Comparison of ENCODE assay signal across 17 cellular contexts in the genomic region with DNA sequence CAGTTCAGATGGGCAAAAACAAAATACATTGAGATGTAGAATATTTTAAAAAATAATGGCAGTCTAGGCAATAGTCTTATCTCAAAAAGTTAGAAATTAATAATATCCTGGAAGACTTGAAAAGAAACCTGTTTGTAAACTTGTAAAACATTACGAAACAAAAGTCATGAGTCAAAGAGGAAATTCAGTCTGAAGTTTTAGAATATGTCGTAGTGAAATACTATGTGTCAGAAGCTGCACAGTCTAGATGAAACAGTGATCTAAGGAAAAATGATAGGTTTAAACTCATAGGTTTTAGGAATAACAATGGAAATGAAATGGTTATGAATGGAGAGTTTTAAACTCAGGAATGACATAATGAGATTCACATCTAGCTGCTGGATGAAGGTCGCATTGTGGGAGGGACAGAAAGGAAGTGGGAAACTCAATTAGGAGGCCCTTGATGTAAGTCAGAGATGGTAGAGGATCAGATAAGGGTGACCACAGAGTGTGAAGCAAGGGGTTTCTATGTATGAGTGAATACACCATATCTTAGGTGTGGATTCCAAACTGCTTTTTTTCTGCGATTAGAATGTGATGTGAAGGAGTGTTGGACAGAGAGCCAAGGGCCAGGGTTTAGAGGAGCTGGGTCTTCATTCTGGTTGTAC. TPM values are rescaled to one million over a fixed set of nuclear protein-coding genes. Genes with fewer than 3 reads are reported as not detected.
DNase-seq lines count a peak whose midpoint lies in the region; TF ChIP-seq lines count a peak whose summit lies in the region.
"Had no signal": no experiment of that assay in that cellular context is flagged by ENCODE, and none has a peak within 500 bp of the region (broad histone marks: within the 10 kb centered on the region; RNA-seq: fewer than 3 reads in every experiment).

No MANE protein-coding gene starts in this region.

- H3K36me3 Mint-ChIP-seq in activated T-cell treated with anti-CD3 and anti-CD28 coated beads, Interleukin-2, amount 50 U/mL, for 24 hours (ENCODE audit: low read depth): peaks cover 85% of the 10 kb centered on the region
- H3K36me3 Mint-ChIP-seq in stimulated activated naive CD8-positive, alpha-beta T cell treated with anti-CD3 and anti-CD28 coated beads, Interleukin-15, Interleukin-2, amounts not matched to agents 100 ng/mL and 50 ng/mL, for 24 hours (ENCODE audit: low read depth): peaks cover 78% of the 10 kb centered on the region

- no peak for DNase-seq in activated T-cell treated with anti-CD3 and anti-CD28 coated beads, Interleukin-2, amount 50 U/mL, for 24 hours
- DNase-seq in activated T-cell treated with anti-CD3 and anti-CD28 coated beads, Interleukin-2, amount 50 U/mL, for 1 hour: no peak
- DNase-seq in RKO (ENCODE audit: low spot score): peak; percentile 9
- DNase-seq in amniotic epithelial cell (ENCODE audit: low read depth): peak; percentile 93
- no peak for DNase-seq in breast epithelium (ENCODE audit: low spot score in 2 of 2)
- no peak for DNase-seq in Ammon's horn (ENCODE audit: low spot score)
- DNase-seq in G401 (ENCODE audit: low spot score): no peak
- DNase-seq: DMS79 treated with DMSO at 0.1 percent for 48 hours, heart left ventricle, occipital lobe, SJCRH30 had no signal

- no peak for TF ChIP-seq POLR2A in breast epithelium (IDR thresholded peaks at IDR 0.05)

- H3K27ac Mint-ChIP-seq in activated T-cell treated with anti-CD3 and anti-CD28 coated beads, Interleukin-2, amount 50 U/mL, for 24 hours: peak overlapping the region; percentile 90
- peak overlapping the region; percentile 76 for H3K27ac Mint-ChIP-seq in stimulated activated naive CD8-positive, alpha-beta T cell treated with anti-CD3 and anti-CD28 coated beads, Interleukin-15, Interleukin-2, amounts not matched to agents 100 ng/mL and 50 ng/mL, for 24 hours

- H3K4me3 Mint-ChIP-seq in activated T-cell treated with anti-CD3 and anti-CD28 coated beads, Interleukin-2, amount 50 U/mL, for 24 hours: peak overlapping the region; percentile 39
- H3K4me3 Mint-ChIP-seq in stimulated activated naive CD8-positive, alpha-beta T cell treated with anti-CD3 and anti-CD28 coated beads, Interleukin-15, Interleukin-2, amounts not matched to agents 100 ng/mL and 50 ng/mL, for 24 hours: peak overlapping the region; percentile 24

- no peak overlapping the region for H3K27ac ChIP-seq in breast epithelium
- H3K27ac ChIP-seq: ascending aorta, heart left ventricle, SJCRH30 had no signal

- H3K9me3 Mint-ChIP-seq in activated T-cell treated with anti-CD3 and anti-CD28 coated beads, Interleukin-2, amount 50 U/mL, for 24 hours: peaks cover 6% of the 10 kb centered on the region
- peaks cover 9% of the 10 kb centered on the region for H3K9me3 Mint-ChIP-seq in stimulated activated naive CD8-positive, alpha-beta T cell treated with anti-CD3 and anti-CD28 coated beads, Interleukin-15, Interleukin-2, amounts not matched to agents 100 ng/mL and 50 ng/mL, for 24 hours

- no peak for TF ChIP-seq CTCF in breast epithelium (IDR thresholded peaks at IDR 0.05)

- no peaks in the 10 kb centered on the region for H3K36me3 ChIP-seq in breast epithelium

- H3K27me3 Mint-ChIP-seq in activated T-cell treated with anti-CD3 and anti-CD28 coated beads, Interleukin-2, amount 50 U/mL, for 24 hours: peaks cover 6% of the 10 kb centered on the region
- peaks cover 4% of the 10 kb centered on the region for H3K27me3 Mint-ChIP-seq in stimulated activated naive CD8-positive, alpha-beta T cell treated with anti-CD3 and anti-CD28 coated beads, Interleukin-15, Interleukin-2, amounts not matched to agents 100 ng/mL and 50 ng/mL, for 24 hours

- H3K27me3 ChIP-seq in breast epithelium: no peaks in the 10 kb centered on the region
- H3K27me3 ChIP-seq: ascending aorta, SJCRH30 had no signal

- intact Hi-C loops in breast epithelium (cut with DNase I; ENCODE audit: low total_unique reads): no loop called here

- H3K4me1 Mint-ChIP-seq in activated T-cell treated with anti-CD3 and anti-CD28 coated beads, Interleukin-2, amount 50 U/mL, for 24 hours (ENCODE audit: low read depth): peaks cover 63% of the 10 kb centered on the region
- H3K4me1 Mint-ChIP-seq in stimulated activated naive CD8-positive, alpha-beta T cell treated with anti-CD3 and anti-CD28 coated beads, Interleukin-15, Interleukin-2, amounts not matched to agents 100 ng/mL and 50 ng/mL, for 24 hours (ENCODE audit: low read depth): peaks cover 66% of the 10 kb centered on the region

- in situ Hi-C loops in G401 (cut with HindIII; ENCODE audit: low sequenced_read_pairs): no loop called here

- H3K4me3 ChIP-seq in breast epithelium: no peak overlapping the region
- H3K4me3 ChIP-seq: ascending aorta, heart left ventricle, SJCRH30, smooth muscle cell had no signal

- no peaks in the 10 kb centered on the region for H3K9me3 ChIP-seq in breast epithelium
- H3K9me3 ChIP-seq: ascending aorta, heart left ventricle, SJCRH30 had no signal

- no peaks in the 10 kb centered on the region for H3K4me1 ChIP-seq in breast epithelium
- H3K4me1 ChIP-seq: SJCRH30 had no signal

RNA-seq across cellular contexts. Expression of gene SNRPB2, which starts 2.8 kb away (rescaled TPM):
- 10 to 100 TPM; 26.6 to 34.8 (median 26.9) TPM for total RNA-seq in breast epithelium
- 82.2 and 105 TPM in 2 replicates for total RNA-seq in G401 (2014; rRNA removed; shearing (Covaris generic))

RNA-seq across cellular contexts. Expression of gene OTOR, which starts 15.5 kb away (rescaled TPM):
- total RNA-seq in breast epithelium: not detected
- not detected in 2 replicates for total RNA-seq in G401 (2014; rRNA removed; shearing (Covaris generic))
- total RNA-seq: ascending aorta, heart left ventricle, liver, NCI-H460, SJCRH30, smooth muscle cell, ureter had no signal

Comparison
In these comparisons a context has a peak if more than half of its experiments do, and no peak if none do; other contexts are left out.
1. DNase-seq: peak in RKO (single experiment) and amniotic epithelial cell (single experiment); none in activated T-cell treated with anti-CD3 and anti-CD28 coated beads, Interleukin-2, amount 50 U/mL, for 24 hours (single experiment), activated T-cell treated with anti-CD3 and anti-CD28 coated beads, Interleukin-2, amount 50 U/mL, for 1 hour (single experiment), breast epithelium (0 of 2), Ammon's horn (single experiment) and G401 (single experiment).